ENCODE assay signal across 12 cellular contexts in genomic region chr7:28904539-28905143, GRCh38. TPM values are rescaled to one million over a fixed set of nuclear protein-coding genes. Genes with fewer than 3 reads are reported as not detected.
A peak's percentile ranks its signal among the peaks of the same experiment; 100 is the strongest.
DNase-seq lines count a peak whose midpoint lies in the region; ATAC-seq and TF ChIP-seq lines count a peak whose summit lies in the region.
"Had no signal": no experiment of that assay in that cellular context is flagged by ENCODE, and none has a peak within 500 bp of the region (broad histone marks: within the 10 kb centered on the region; RNA-seq: fewer than 3 reads in every experiment).

No MANE protein-coding gene starts in this region.

- H2BK120ac ChIP-seq in neuronal stem cell (ENCODE audit: low read depth, low read length): no peak overlapping the region

- H2BK12ac ChIP-seq in neuronal stem cell (ENCODE audit: low read length): no peak overlapping the region

- no peaks in the 10 kb centered on the region for H3K27me3 ChIP-seq in neuronal stem cell (ENCODE audit: control insufficient read depth in 3 of 3, insufficient read depth in 3 of 3, low read depth in 1 of 3, low read length in 3 of 3)
- H3K27me3 ChIP-seq in CD8-positive, alpha-beta T cell (ENCODE audit: insufficient read depth, low read length): no peaks in the 10 kb centered on the region

- intact Hi-C loops in CD8-positive, alpha-beta T cell (cut with DNase I, micrococcal nuclease): no loop called here

- POLR2A ChIA-PET in CD8-positive, alpha-beta T cell (lab: Charles Lee): no interaction called here

- H3K18ac ChIP-seq in neuronal stem cell (ENCODE audit: low read length): no peak overlapping the region

- H2AK5ac ChIP-seq in neuronal stem cell (ENCODE audit: low read depth, low read length): no peak overlapping the region

- no peak overlapping the region for H3K27ac ChIP-seq in neuronal stem cell (replicated peaks; ENCODE audit: low read length)
- H3K27ac ChIP-seq in CD8-positive, alpha-beta T cell (ENCODE audit: low read depth, low read length): no peak overlapping the region
- H3K27ac ChIP-seq: VCaP had no signal

- H2AFZ ChIP-seq in neuronal stem cell (ENCODE audit: low read length): peak overlapping the region; percentile 51

- TF ChIP-seq CTCF in epithelial cell of proximal tubule (conservative IDR thresholded peaks at IDR 0.05; ENCODE audit: low read depth, low read length) (no peak), progenitor cell of endocrine pancreas (IDR thresholded peaks at IDR 0.05; ENCODE audit: unreplicated experiment) (no peak)
- TF ChIP-seq CTCF in CD8-positive, alpha-beta T cell (IDR thresholded peaks at IDR 0.05): no peak

- peaks cover 7% of the 10 kb centered on the region for H3K27me3 Mint-ChIP-seq in CD8-positive, alpha-beta T cell (ENCODE audit: low read depth)
- H3K27me3 Mint-ChIP-seq in progenitor cell of endocrine pancreas: peaks cover 4% of the 10 kb centered on the region

- no peak overlapping the region for H4K8ac ChIP-seq in neuronal stem cell (ENCODE audit: low read depth, low read length)

- CTCF ChIA-PET in CD8-positive, alpha-beta T cell (lab: Charles Lee): interaction anchor here (1.0 to 2.4 kb wide), 2 partner anchors 17 to 22 kb away, joined by 7 to 9 read pairs; no protein-coding TSS in a partner anchor

- no CpG with 5 or more reads among the region's 12 CpGs for WGBS in neuronal stem cell (ENCODE audit: extremely low coverage in 2 of 2, insufficient read length in 2 of 2, insufficient replicate concordance in 1 of 2), 2 donors

- H3K36me3 Mint-ChIP-seq in CD8-positive, alpha-beta T cell: no peaks in the 10 kb centered on the region
- H3K36me3 Mint-ChIP-seq in progenitor cell of endocrine pancreas (ENCODE audit: insufficient read depth): no peaks in the 10 kb centered on the region
- H3K36me3 Mint-ChIP-seq: natural killer cell had no signal

- no peaks in the 10 kb centered on the region for H3K36me3 ChIP-seq in neuronal stem cell (replicated peaks in 1 of 2; ENCODE audit: control insufficient read depth in 2 of 2, insufficient read depth in 2 of 2, low read length in 2 of 2)
- no peaks in the 10 kb centered on the region for H3K36me3 ChIP-seq in CD8-positive, alpha-beta T cell (ENCODE audit: insufficient read depth, low read length)

- H3K14ac ChIP-seq in neuronal stem cell (ENCODE audit: low read length): no peak overlapping the region

- H2BK5ac ChIP-seq in neuronal stem cell (ENCODE audit: low read length): no peak overlapping the region

- no peak overlapping the region for H2BK15ac ChIP-seq in neuronal stem cell (ENCODE audit: low read length)

- H3K9me3 ChIP-seq in neuronal stem cell (replicated peaks in 1 of 2; ENCODE audit: control insufficient read depth in 2 of 2, insufficient read depth in 1 of 2, low read depth in 1 of 2, low read length in 2 of 2): no peaks in the 10 kb centered on the region
- H3K9me3 ChIP-seq in CD8-positive, alpha-beta T cell (ENCODE audit: low read length): no peaks in the 10 kb centered on the region

- no peak overlapping the region for H3K23ac ChIP-seq in neuronal stem cell (ENCODE audit: low read depth, low read length, poor library complexity)

- no peak for ATAC-seq in CD8-positive, alpha-beta T cell
- no peak for ATAC-seq in GM18909 (IDR thresholded peaks at IDR 0.05; ENCODE audit: poor library complexity, unreplicated experiment)
- ATAC-seq: natural killer cell had no signal

- H3K4me3 ChIP-seq in epithelial cell of proximal tubule (ENCODE audit: low read depth, low read length) (peak overlapping the region; percentile 36), neuronal stem cell (ENCODE audit: low read length in 2 of 2) (no peak overlapping the region)
- H3K4me3 ChIP-seq in CD8-positive, alpha-beta T cell (ENCODE audit: low read depth, low read length): no peak overlapping the region

- H3K4me2 ChIP-seq in neuronal stem cell (ENCODE audit: insufficient read depth, low read length, poor library complexity, severe bottlenecking): no peak overlapping the region

- no peak overlapping the region for H4K91ac ChIP-seq in neuronal stem cell (ENCODE audit: low read depth, low read length, poor library complexity)

- H3K4ac ChIP-seq in neuronal stem cell (ENCODE audit: low read length): no peak overlapping the region

- no peaks in the 10 kb centered on the region for H3K4me1 Mint-ChIP-seq in CD8-positive, alpha-beta T cell (ENCODE audit: low read depth)
- peaks cover 9% of the 10 kb centered on the region for H3K4me1 Mint-ChIP-seq in progenitor cell of endocrine pancreas (ENCODE audit: low read depth)
- H3K4me1 Mint-ChIP-seq: natural killer cell had no signal

- no peak overlapping the region for H3K4me3 Mint-ChIP-seq in CD8-positive, alpha-beta T cell
- no peak overlapping the region for H3K4me3 Mint-ChIP-seq in progenitor cell of endocrine pancreas (ENCODE audit: low read depth)
- H3K4me3 Mint-ChIP-seq: activated naive CD4-positive, alpha-beta T cell treated with anti-CD3 and anti-CD28 coated beads for 36 hours; natural killer cell had no signal

- no peak overlapping the region for H3K9ac ChIP-seq in neuronal stem cell (ENCODE audit: low read depth, low read length, poor library complexity)

- no peaks in the 10 kb centered on the region for H3K79me1 ChIP-seq in neuronal stem cell (ENCODE audit: low read depth, low read length)

- no peak overlapping the region for H3K27ac Mint-ChIP-seq in CD8-positive, alpha-beta T cell
- no peak overlapping the region for H3K27ac Mint-ChIP-seq in progenitor cell of endocrine pancreas
- H3K27ac Mint-ChIP-seq: activated naive CD4-positive, alpha-beta T cell treated with anti-CD3 and anti-CD28 coated beads for 36 hours; natural killer cell had no signal

- DNase-seq in EH (ENCODE audit: low read depth) (peak; percentile 19), NCI-H82 (lab: John Stamatoyannopoulos, UW) (peak; percentile 81), epithelial cell of proximal tubule (ENCODE audit: low read depth) (no peak), neuronal stem cell (ENCODE audit: low spot score) (no peak), progenitor cell of endocrine pancreas (ENCODE audit: low spot score, unreplicated experiment) (no peak)
- DNase-seq in CD8-positive, alpha-beta T cell: no peak
- DNase-seq in stimulated activated CD4-positive, alpha-beta T cell treated with anti-CD3 and anti-CD28 coated beads, Interleukin-12 subunit alpha, Interleukin-12 subunit beta, amount 100 ng/mL, for 4 hours: no peak
- DNase-seq: activated naive CD4-positive, alpha-beta T cell treated with anti-CD3 and anti-CD28 coated beads for 36 hours; natural killer cell; NCI-H526 treated with DMSO at 0.1 percent for 48 hours had no signal

- no peaks in the 10 kb centered on the region for H3K9me3 Mint-ChIP-seq in CD8-positive, alpha-beta T cell
- H3K9me3 Mint-ChIP-seq in progenitor cell of endocrine pancreas (ENCODE audit: low read depth): no peaks in the 10 kb centered on the region
- H3K9me3 Mint-ChIP-seq: activated naive CD4-positive, alpha-beta T cell treated with anti-CD3 and anti-CD28 coated beads for 36 hours; natural killer cell had no signal

- H3K4me1 ChIP-seq in neuronal stem cell (ENCODE audit: control insufficient read depth in 2 of 2, insufficient read depth in 1 of 2, low read depth in 1 of 2, low read length in 2 of 2): peaks cover 0 to 14% of the 10 kb centered on the region in 2 donors
- no peaks in the 10 kb centered on the region for H3K4me1 ChIP-seq in CD8-positive, alpha-beta T cell (ENCODE audit: insufficient read depth, low read length)

RNA-seq across cellular contexts. Expression of gene TRIL, which starts 53.5 kb away (rescaled TPM):
- total RNA-seq in epithelial cell of proximal tubule: 0.06 and 0.80 TPM in 2 replicates
- polyA plus RNA-seq in neuronal stem cell (2013, experiment 1 of 2): 5.0 TPM
- polyA plus RNA-seq in neuronal stem cell (2013, experiment 2 of 2): 5.2 TPM
- total RNA-seq in CD8-positive, alpha-beta T cell: not detected
- total RNA-seq in progenitor cell of endocrine pancreas: 8.0 and 9.3 TPM in 2 replicates
- total RNA-seq: activated naive CD4-positive, alpha-beta T cell treated with anti-CD3 and anti-CD28 coated beads for 36 hours had no signal

Comparison
In these comparisons a context has a peak if more than half of its experiments do, and no peak if none do; other contexts are left out.
1. DNase-seq: peak in EH (single experiment) and NCI-H82 (single experiment); none in epithelial cell of proximal tubule (single experiment), neuronal stem cell (single experiment), CD8-positive, alpha-beta T cell (0 of 7), progenitor cell of endocrine pancreas (single experiment) and stimulated activated CD4-positive, alpha-beta T cell treated with anti-CD3 and anti-CD28 coated beads, Interleukin-12 subunit alpha, Interleukin-12 subunit beta, amount 100 ng/mL, for 4 hours (single experiment).